29 cellular contexts compared by ENCODE assay signal in genomic region chr9:135454737-135455136, GRCh38. TPM values are rescaled to one million over a fixed set of nuclear protein-coding genes. Genes with fewer than 3 reads are reported as not detected.
A peak's percentile ranks its signal among the peaks of the same experiment; 100 is the strongest.
DNase-seq lines count a peak whose midpoint lies in the region; ATAC-seq, FAIRE-seq and TF ChIP-seq lines count a peak whose summit lies in the region.
"Had no signal": no experiment of that assay in that cellular context is flagged by ENCODE, and none has a peak within 500 bp of the region (broad histone marks: within the 10 kb centered on the region; RNA-seq: fewer than 3 reads in every experiment).

No MANE protein-coding gene starts in this region.

- no peaks in the 10 kb centered on the region for H3K36me3 ChIP-seq in GM23338 (ENCODE audit: insufficient read depth)
- H3K36me3 ChIP-seq in HEK293 (ENCODE audit: control insufficient read depth in 2 of 2, insufficient read depth in 1 of 2, low read length in 2 of 2): no peaks in the 10 kb centered on the region
- no peaks in the 10 kb centered on the region for H3K36me3 ChIP-seq in astrocyte (ENCODE audit: insufficient read depth, low read length)
- H3K36me3 ChIP-seq: BE2C, BLaER1 had no signal

- CTCF ChIA-PET in HEK293 (lab: Yijun Ruan, JAX): interaction anchor here (0.6 kb wide), 2 partner anchors 267 to 1267 kb away, joined by 3 read pairs; no protein-coding TSS in a partner anchor

- no peaks in the 10 kb centered on the region for H3K79me2 ChIP-seq in GM23338 (replicated peaks; ENCODE audit: insufficient read depth)
- no peaks in the 10 kb centered on the region for H3K79me2 ChIP-seq in astrocyte (ENCODE audit: insufficient read depth, low read length)

- no peak overlapping the region for H3K4me2 ChIP-seq in GM23338
- H3K4me2 ChIP-seq in astrocyte (ENCODE audit: low read length): no peak overlapping the region
- H3K4me2 ChIP-seq: BLaER1 had no signal

- H3K9me3 Mint-ChIP-seq in GM23338: peaks cover 13% of the 10 kb centered on the region; the same call in 2 of the 3 replicates
- peaks cover 10% of the 10 kb centered on the region for H3K9me3 Mint-ChIP-seq in astrocyte (ENCODE audit: unreplicated experiment)
- H3K9me3 Mint-ChIP-seq in chondrocyte (ENCODE audit: low read depth): peaks cover 14% of the 10 kb centered on the region
- no peaks in the 10 kb centered on the region for H3K9me3 Mint-ChIP-seq in T-helper 2 cell treated with Interferon-gamma antibody and Interleukin-4, amounts not matched to agents 5 μg/mL and 100 μg/mL, for 36 hours

- POLR2A ChIA-PET in HEK293 (lab: Yijun Ruan, JAX): no interaction called here

- H3K9ac ChIP-seq in astrocyte (ENCODE audit: low read length): no peak overlapping the region
- H3K9ac ChIP-seq: BLaER1 had no signal

- no peak overlapping the region for H3K4me3 ChIP-seq in GM23338
- no peak overlapping the region for H3K4me3 ChIP-seq in HEK293 (ENCODE audit: low read depth, low read length)
- no peak overlapping the region for H3K4me3 ChIP-seq in astrocyte (ENCODE audit: insufficient read depth, low read depth, low read length)
- H3K4me3 ChIP-seq: BLaER1, GM12878 had no signal

- H3K27ac Mint-ChIP-seq in GM23338 (no peak overlapping the region), astrocyte (ENCODE audit: unreplicated experiment) (peak overlapping the region; percentile 47), chondrocyte (ENCODE audit: unreplicated experiment) (no peak overlapping the region)
- no peak overlapping the region for H3K27ac Mint-ChIP-seq in T-helper 2 cell treated with Interferon-gamma antibody and Interleukin-4, amounts not matched to agents 5 μg/mL and 100 μg/mL, for 36 hours
- H3K27ac Mint-ChIP-seq: CD14-positive monocyte; CD4-positive, CD25-positive, alpha-beta regulatory T cell; CD8-positive, alpha-beta memory T cell had no signal

- H3K27me3 ChIP-seq in GM23338 (ENCODE audit: insufficient read depth) (no peaks in the 10 kb centered on the region), astrocyte (ENCODE audit: insufficient read depth, low read length) (no peaks in the 10 kb centered on the region)
- H3K27me3 ChIP-seq: BE2C, BLaER1 had no signal

- FAIRE-seq in astrocyte (lab: Jason Lieb, UNC): no peak
- FAIRE-seq: A204.1, GM12878, GM12892, GM18507 had no signal

- H3K27ac ChIP-seq in GM23338 (ENCODE audit: low read depth): no peak overlapping the region
- H3K27ac ChIP-seq in HEK293 (ENCODE audit: extremely low read depth, low read depth, low read length): no peak overlapping the region
- no peak overlapping the region for H3K27ac ChIP-seq in astrocyte (ENCODE audit: low read depth, low read length)
- H3K27ac ChIP-seq: BLaER1 had no signal

- H3K9me3 ChIP-seq in HEK293 (ENCODE audit: control insufficient read depth, insufficient read depth, low read depth, low read length) (no peaks in the 10 kb centered on the region), astrocyte (ENCODE audit: insufficient read depth, low read depth, low read length) (peaks cover 3% of the 10 kb centered on the region)
- H3K9me3 ChIP-seq: BE2C, BLaER1 had no signal

- H3K4me1 ChIP-seq in GM23338 (ENCODE audit: insufficient read depth) (no peaks in the 10 kb centered on the region), HEK293 (ENCODE audit: control insufficient read depth, insufficient read depth, low read length) (no peaks in the 10 kb centered on the region), astrocyte (ENCODE audit: insufficient read depth, low read length) (no peaks in the 10 kb centered on the region)

- H3K9me2 ChIP-seq in GM23338 (ENCODE audit: insufficient read depth): no peaks in the 10 kb centered on the region

- H3K36me3 Mint-ChIP-seq in GM23338 (ENCODE audit: low read depth): peaks cover 6% of the 10 kb centered on the region; the same call in 2 of the 3 replicates
- peaks cover 1% of the 10 kb centered on the region for H3K36me3 Mint-ChIP-seq in astrocyte (ENCODE audit: low read depth, unreplicated experiment)
- H3K36me3 Mint-ChIP-seq in chondrocyte (ENCODE audit: low read depth): peaks cover 2% of the 10 kb centered on the region
- no peaks in the 10 kb centered on the region for H3K36me3 Mint-ChIP-seq in T-helper 2 cell treated with Interferon-gamma antibody and Interleukin-4, amounts not matched to agents 5 μg/mL and 100 μg/mL, for 36 hours (ENCODE audit: low read depth)
- H3K36me3 Mint-ChIP-seq: CD14-positive monocyte; CD4-positive, alpha-beta memory T cell; CD8-positive, alpha-beta memory T cell had no signal

- H2AFZ ChIP-seq in GM23338 (no peak overlapping the region), astrocyte (ENCODE audit: low read depth, low read length) (no peak overlapping the region)

- TF ChIP-seq CTCF in GM23338 (conservative IDR thresholded peaks at IDR 0.05; ENCODE audit: low read depth in 2 of 2): no peak
- TF ChIP-seq CTCF in HEK293 (tag by site-specific recombination; IDR thresholded peaks at IDR 0.05): no peak
- TF ChIP-seq CTCF in astrocyte (IDR thresholded peaks at IDR 0.05; ENCODE audit: insufficient read depth, low read depth, low read length): no peak
- TF ChIP-seq CTCF in chondrocyte (IDR thresholded peaks at IDR 0.05): no peak

- DNase-seq in GM23338 (ENCODE audit: low spot score): no peak
- DNase-seq in astrocyte (ENCODE audit: low read depth): no peak
- DNase-seq in chondrocyte (ENCODE audit: low spot score): peak; percentile 24
- no peak for DNase-seq in T-helper 2 cell treated with Interferon-gamma antibody and Interleukin-4, amounts not matched to agents 5 μg/mL and 100 μg/mL, for 36 hours (ENCODE audit: low spot score)
- DNase-seq in SW 1271 (lab: John Stamatoyannopoulos, UW): no peak
- DNase-seq: 8988T; ACHN; BE2C; C1 segment of cervical spinal cord; CD4-positive, alpha-beta memory T cell; CD4-positive, CD25-positive, alpha-beta regulatory T cell; CD8-positive, alpha-beta memory T cell; COR-L47; DMS 273 treated with DMSO at 0.1 percent for 48 hours; DMS153; DMS53; DMS79; DND-41; EL; GDM1 had no signal

- H3K4me3 Mint-ChIP-seq in GM23338 (no peak overlapping the region), astrocyte (ENCODE audit: unreplicated experiment) (no peak overlapping the region), chondrocyte (ENCODE audit: unreplicated experiment) (no peak overlapping the region)
- no peak overlapping the region for H3K4me3 Mint-ChIP-seq in T-helper 2 cell treated with Interferon-gamma antibody and Interleukin-4, amounts not matched to agents 5 μg/mL and 100 μg/mL, for 36 hours
- H3K4me3 Mint-ChIP-seq: CD14-positive monocyte; CD4-positive, alpha-beta memory T cell; CD4-positive, CD25-positive, alpha-beta regulatory T cell; CD8-positive, alpha-beta memory T cell had no signal

- no peaks in the 10 kb centered on the region for H3F3A ChIP-seq in GM23338 (replicated peaks; ENCODE audit: low read depth)

- ATAC-seq in GM23338: no peak
- ATAC-seq in GM21360 (IDR thresholded peaks at IDR 0.05; ENCODE audit: unreplicated experiment): no peak
- ATAC-seq in GM21367 (IDR thresholded peaks at IDR 0.05; ENCODE audit: unreplicated experiment): no peak
- ATAC-seq: GM12878 had no signal

- H3K4me1 Mint-ChIP-seq in GM23338 (no peaks in the 10 kb centered on the region; the same call in 2 of the 3 replicates), astrocyte (ENCODE audit: low read depth, unreplicated experiment) (no peaks in the 10 kb centered on the region), chondrocyte (ENCODE audit: low read depth) (no peaks in the 10 kb centered on the region)
- H3K4me1 Mint-ChIP-seq in T-helper 2 cell treated with Interferon-gamma antibody and Interleukin-4, amounts not matched to agents 5 μg/mL and 100 μg/mL, for 36 hours (ENCODE audit: low read depth): no peaks in the 10 kb centered on the region
- H3K4me1 Mint-ChIP-seq: CD14-positive monocyte; CD4-positive, alpha-beta memory T cell; CD4-positive, CD25-positive, alpha-beta regulatory T cell; CD8-positive, alpha-beta memory T cell had no signal

- H4K20me1 ChIP-seq in GM23338 (replicated peaks; ENCODE audit: insufficient read depth) (no peaks in the 10 kb centered on the region), astrocyte (ENCODE audit: insufficient read depth, low read length) (no peaks in the 10 kb centered on the region)
- H4K20me1 ChIP-seq: BLaER1 had no signal

- H3K27me3 Mint-ChIP-seq in GM23338 (ENCODE audit: insufficient read depth, low read depth, poor library complexity) (peaks cover 9% of the 10 kb centered on the region), astrocyte (ENCODE audit: low read depth, unreplicated experiment) (peaks cover 24% of the 10 kb centered on the region), chondrocyte (ENCODE audit: low read depth) (peaks cover 19% of the 10 kb centered on the region)
- H3K27me3 Mint-ChIP-seq in T-helper 2 cell treated with Interferon-gamma antibody and Interleukin-4, amounts not matched to agents 5 μg/mL and 100 μg/mL, for 36 hours (ENCODE audit: low read depth): peaks cover 7% of the 10 kb centered on the region

TF ChIP-seq in GM23338, 12 proteins besides CTCF, POLR2A, EP300 and RAD21 (continues in another document):
- TF ChIP-seq NANOG (IDR thresholded peaks at IDR 0.05; ENCODE audit: borderline replicate concordance): no peak
- no peak for TF ChIP-seq ETS1 (IDR thresholded peaks at IDR 0.05)

TF ChIP-seq in HEK293, 187 proteins besides CTCF, POLR2A, EP300 and RAD21:
- TF ChIP-seq RBAK (tag by site-specific recombination; IDR thresholded peaks at IDR 0.05): peak; percentile 84; the same call in 1 of the 2 replicates
- TF ChIP-seq ZNF132 (tag by site-specific recombination; IDR thresholded peaks at IDR 0.05; ENCODE audit: borderline replicate concordance): no peak

RNA-seq across cellular contexts. Expression of gene PPP1R26, which starts 24.8 kb away (rescaled TPM):
- total RNA-seq in GM23338 (2014; rRNA removed; shearing (Covaris generic)): 44.4 and 49.8 TPM in 2 replicates
- polyA plus RNA-seq in GM23338 (2016; fragmentation: Nextera tagmentation; extraction: Ambion mirVana): 10.7 and 11.4 TPM in 2 replicates
- total RNA-seq in astrocyte: 10.6 and 11.3 TPM in 2 replicates
- total RNA-seq in chondrocyte: 9.1 to 19.6 TPM (median 19.5 TPM) in 3 replicates

RNA-seq across cellular contexts. Expression of gene MRPS2, which starts 45.7 kb away (rescaled TPM):
- 96.5 and 116 TPM in 2 replicates for total RNA-seq in GM23338 (2014; rRNA removed; shearing (Covaris generic))
- polyA plus RNA-seq in GM23338 (2016; fragmentation: Nextera tagmentation; extraction: Ambion mirVana): 83.2 and 86.6 TPM in 2 replicates
- total RNA-seq in astrocyte (35.8 and 38.6 TPM in 2 replicates), chondrocyte (22.7 to 24.6 TPM (median 24.4 TPM) in 3 replicates)
